17 cellular contexts compared by ENCODE assay signal in genomic region chr12:18882690-18883089, GRCh38.
DNase-seq lines count a peak whose midpoint lies in the region; ATAC-seq, FAIRE-seq and TF ChIP-seq lines count a peak whose summit lies in the region.
"Had no signal": no experiment of that assay in that cellular context is flagged by ENCODE, and none has a peak within 500 bp of the region (broad histone marks: within the 10 kb centered on the region; RNA-seq: fewer than 3 reads in every experiment).

No MANE protein-coding gene starts in this region.

- TF ChIP-seq POLR2A in HepG2 (IDR thresholded peaks at IDR 0.05; ENCODE audit: insufficient read depth in 1 of 2, low read depth in 2 of 2, low read length in 2 of 2) = no peak

- H2AFZ ChIP-seq in HepG2 (ENCODE audit: low read length) = no peak overlapping the region
- H2AFZ ChIP-seq: GM23248 had no signal

- peaks cover 2% of the 10 kb centered on the region for H3K27me3 Mint-ChIP-seq in CD8-positive, alpha-beta T cell (ENCODE audit: low read depth)

- FAIRE-seq in HepG2 (lab: Jason Lieb, UNC) = no peak
- FAIRE-seq: A549 had no signal

- DNase-seq in NCI-H748 (lab: John Stamatoyannopoulos, UW; ENCODE audit: unreplicated experiment) (peak; percentile 10), NCI-H748 treated with DMSO at 0.1 percent for 48 hours (lab: John Stamatoyannopoulos, UW) (no peak), ELF-1 (ENCODE audit: low read depth, low spot score) (peak; percentile 4), SK-N-DZ (ENCODE audit: low spot score) (peak; percentile 56), HepG2 (ENCODE audit: low spot score) (peak; percentile 5)
- DNase-seq in CD8-positive, alpha-beta T cell = no peak
- no peak for DNase-seq in activated naive CD4-positive, alpha-beta T cell treated with anti-CD3 and anti-CD28 coated beads, Interleukin-2, amount 50 U/mL, for 72 hours (ENCODE audit: low spot score in 2 of 2)
- DNase-seq: Calu3, DND-41, GF-D8, GM23248, NCI-H187 treated with DMSO at 0.1 percent for 48 hours, NCI-H2171 treated with DMSO at 0.1 percent for 48 hours had no signal

- H3K4me1 ChIP-seq in HepG2 (ENCODE audit: insufficient read depth, low read length) = no peaks in the 10 kb centered on the region
- no peaks in the 10 kb centered on the region for H3K4me1 ChIP-seq in CD8-positive, alpha-beta T cell (ENCODE audit: insufficient read depth, low read length)
- H3K4me1 ChIP-seq: A549 had no signal

- H3K9me3 ChIP-seq in HepG2 (ENCODE audit: low read length) = no peaks in the 10 kb centered on the region
- H3K9me3 ChIP-seq in CD8-positive, alpha-beta T cell (ENCODE audit: low read length) = no peaks in the 10 kb centered on the region
- H3K9me3 ChIP-seq: A549 had no signal

- H3K9me3 Mint-ChIP-seq in CD8-positive, alpha-beta T cell = no peaks in the 10 kb centered on the region
- H3K9me3 Mint-ChIP-seq in activated naive CD4-positive, alpha-beta T cell treated with anti-CD3 and anti-CD28 coated beads, Interleukin-2, amount 50 U/mL, for 72 hours = no peaks in the 10 kb centered on the region

- POLR2A ChIA-PET in HepG2 (lab: Yijun Ruan, JAX) = no interaction called here
- POLR2A ChIA-PET in CD8-positive, alpha-beta T cell (lab: Charles Lee) = no interaction called here

- TF ChIP-seq EP300 in HepG2 (IDR thresholded peaks at IDR 0.05; ENCODE audit: low read depth in 2 of 2, low read length in 2 of 2) (no peak), HepG2 (CRISPR knock-in tag; IDR thresholded peaks at IDR 0.05; ENCODE audit: borderline replicate concordance) (no peak)

- H3K27me3 ChIP-seq in HepG2 (ENCODE audit: control insufficient read depth in 1 of 2, insufficient read depth in 2 of 2, low read length in 2 of 2) = no peaks in the 10 kb centered on the region
- H3K27me3 ChIP-seq in CD8-positive, alpha-beta T cell (ENCODE audit: insufficient read depth, low read length) = no peaks in the 10 kb centered on the region

- no peaks in the 10 kb centered on the region for H3K79me2 ChIP-seq in HepG2 (ENCODE audit: insufficient read depth, low read length)

- TF ChIP-seq RAD21 in HepG2 (CRISPR knock-in tag; IDR thresholded peaks at IDR 0.05) = no peak

- no peak overlapping the region for H3K4me3 Mint-ChIP-seq in CD8-positive, alpha-beta T cell

- ATAC-seq in HepG2 = peak; percentile 71
- no peak for ATAC-seq in CD8-positive, alpha-beta T cell
- no peak for ATAC-seq in activated naive CD4-positive, alpha-beta T cell treated with anti-CD3 and anti-CD28 coated beads, Interleukin-2, amount 50 U/mL, for 72 hours
- ATAC-seq in HG03439 (IDR thresholded peaks at IDR 0.05; ENCODE audit: unreplicated experiment) = no peak
- ATAC-seq: A549 had no signal

- no peaks in the 10 kb centered on the region for H3K4me1 Mint-ChIP-seq in CD8-positive, alpha-beta T cell (ENCODE audit: low read depth)

- CTCF ChIA-PET in HepG2 (lab: Yijun Ruan, JAX; ENCODE audit: low intra/inter-chr PET ratio, low total read pairs) = no interaction called here
- CTCF ChIA-PET in CD8-positive, alpha-beta T cell (lab: Charles Lee) = no interaction called here

- no peak overlapping the region for H3K27ac ChIP-seq in HepG2 (ENCODE audit: extremely low read length, insufficient read depth, low read length)
- no peak overlapping the region for H3K27ac ChIP-seq in CD8-positive, alpha-beta T cell (ENCODE audit: low read depth, low read length)
- H3K27ac ChIP-seq: A549, GM23248, HL-60, KMS-11 had no signal

- TF ChIP-seq CTCF in HepG2 (CRISPR knock-in tag; IDR thresholded peaks at IDR 0.05) = peak; percentile 48
- no peak for TF ChIP-seq CTCF in CD8-positive, alpha-beta T cell (IDR thresholded peaks at IDR 0.05)

- no peaks in the 10 kb centered on the region for H3K36me3 Mint-ChIP-seq in CD8-positive, alpha-beta T cell
- H3K36me3 Mint-ChIP-seq in activated naive CD4-positive, alpha-beta T cell treated with anti-CD3 and anti-CD28 coated beads, Interleukin-2, amount 50 U/mL, for 72 hours = no peaks in the 10 kb centered on the region

- no peak overlapping the region for H3K9ac ChIP-seq in HepG2 (ENCODE audit: insufficient read depth, low read depth, low read length)
- H3K9ac ChIP-seq: GM23248, KMS-11 had no signal

- H3K36me3 ChIP-seq in HepG2 (replicated peaks in 1 of 2; ENCODE audit: control insufficient read depth in 1 of 2, insufficient read depth in 2 of 2, low read length in 2 of 2) = no peaks in the 10 kb centered on the region
- H3K36me3 ChIP-seq in CD8-positive, alpha-beta T cell (ENCODE audit: insufficient read depth, low read length) = no peaks in the 10 kb centered on the region

- no peak overlapping the region for H3K4me2 ChIP-seq in HepG2 (ENCODE audit: low read depth, low read length)
- H3K4me2 ChIP-seq: A549, KMS-11 had no signal

- intact Hi-C loops in HepG2 (cut with micrococcal nuclease; ENCODE audit: unreplicated experiment) = loop anchor here (1.0 kb wide), 1 partner anchor 304 kb away; no protein-coding TSS in a partner anchor
- intact Hi-C loops in CD8-positive, alpha-beta T cell (cut with DNase I, micrococcal nuclease) = no loop called here

- WGBS in HepG2 (ENCODE audit: low lambda C conversion rate) = 18% methylated on average over 4 of the region's 5 CpGs

- in situ Hi-C loops in HepG2 (cut with HindIII; ENCODE audit: extremely low pct_ligation_motif_present, low pct_unique_long_range_greater_than_20kb) = no loop called here

- H4K20me1 ChIP-seq in HepG2 (ENCODE audit: insufficient read depth, low read length) = no peaks in the 10 kb centered on the region

- no peak overlapping the region for H3K4me3 ChIP-seq in HepG2 (replicated peaks in 1 of 3; ENCODE audit: insufficient read depth in 1 of 3, low read depth in 2 of 3, low read length in 3 of 3)
- no peak overlapping the region for H3K4me3 ChIP-seq in CD8-positive, alpha-beta T cell (ENCODE audit: low read depth, low read length)
- H3K4me3 ChIP-seq: A549, GM23248 had no signal

- BruUV-seq in HepG2 (replicated peaks; lab: Mats Ljungman, UMichigan) = no TSS peak

- no peak overlapping the region for H3K27ac Mint-ChIP-seq in CD8-positive, alpha-beta T cell
- H3K27ac Mint-ChIP-seq in activated naive CD4-positive, alpha-beta T cell treated with anti-CD3 and anti-CD28 coated beads, Interleukin-2, amount 50 U/mL, for 72 hours = no peak overlapping the region

TF ChIP-seq in HepG2, 621 proteins besides CTCF, POLR2A, EP300 and RAD21:
- TF ChIP-seq RNF219 (CRISPR knock-in tag; IDR thresholded peaks at IDR 0.05) = no peak
- TF ChIP-seq TSC22D2 (CRISPR knock-in tag; IDR thresholded peaks at IDR 0.05; ENCODE audit: borderline replicate concordance) = no peak
- TF ChIP-seq STAG1 (CRISPR knock-in tag; IDR thresholded peaks at IDR 0.05) = peak; percentile 71

Comparison
In these comparisons a context has a peak if more than half of its experiments do, and no peak if none do; other contexts are left out.
1. DNase-seq: peak in NCI-H748 (single experiment), ELF-1 (single experiment), SK-N-DZ (single experiment) and HepG2 (single experiment); none in NCI-H748 treated with DMSO at 0.1 percent for 48 hours (single experiment), CD8-positive, alpha-beta T cell (0 of 7) and activated naive CD4-positive, alpha-beta T cell treated with anti-CD3 and anti-CD28 coated beads, Interleukin-2, amount 50 U/mL, for 72 hours (0 of 2).